26 cellular contexts compared by ENCODE assay signal in genomic region chr7:56483861-56484550, GRCh38.
"Had no signal": no experiment of that assay in that cellular context is flagged by ENCODE, and none has a peak within 500 bp of the region (broad histone marks: within the 10 kb centered on the region; RNA-seq: fewer than 3 reads in every experiment).

No MANE protein-coding gene starts in this region.

- H3K4me3 ChIP-seq: left ventricle myocardium inferior, lung, neural progenitor cell, ovary, right atrium auricular region, right lobe of liver, smooth muscle cell, thyroid gland, transverse colon, upper lobe of left lung had no signal

- DNase-seq: hypothalamus; immature natural killer cell; islet precursor cell; left ventricle myocardium inferior; mesendoderm; naive B cell; natural killer cell; nephron progenitor cell; occipital lobe; ovary; right lobe of liver; stimulated activated CD4-positive, alpha-beta T cell treated with anti-CD3 and anti-CD28 coated beads, Interleukin-1b, Interleukin-23, amount 100 ng/mL, for 48 hours; stimulated activated CD4-positive, alpha-beta T cell treated with anti-CD3 and anti-CD28 coated beads, Interleukin-2, amount 100 ng/mL, for 48 hours; stimulated activated CD4-positive, alpha-beta T cell treated with anti-CD3 and anti-CD28 coated beads, Interleukin-4, amount 100 ng/mL, for 4 hours; stimulated activated CD8-positive, alpha-beta memory T cell treated with anti-CD3 and anti-CD28 coated beads, Interleukin-4, amount 100 ng/mL, for 48 hours; stimulated activated naive CD4-positive, alpha-beta T cell treated with Interleukin-2 at 50 U/mL for 16 hours; stimulated activated naive CD8-positive, alpha-beta T cell treated with anti-CD3 and anti-CD28 coated beads, Interleukin-15, amount 100 ng/mL, for 72 hours; substantia nigra; thyroid gland; transverse colon had no signal

- H3K27me3 ChIP-seq: neural progenitor cell, neutrophil, ovary, right atrium auricular region, right lobe of liver, thyroid gland, transverse colon, upper lobe of left lung had no signal

- H3K9me3 ChIP-seq: thyroid gland had no signal

- H3K36me3 ChIP-seq: left ventricle myocardium inferior, neural progenitor cell, neutrophil, ovary, right atrium auricular region, right lobe of liver, thyroid gland, transverse colon, upper lobe of left lung had no signal
